ENCODE assay signal across 12 cellular contexts in genomic region chr15:66729339-66729951, GRCh38. TPM values are rescaled to one million over a fixed set of nuclear protein-coding genes. Genes with fewer than 3 reads are reported as not detected.
DNase-seq lines count a peak whose midpoint lies in the region; ATAC-seq and TF ChIP-seq lines count a peak whose summit lies in the region.
"Had no signal": no experiment of that assay in that cellular context is flagged by ENCODE, and none has a peak within 500 bp of the region (broad histone marks: within the 10 kb centered on the region; RNA-seq: fewer than 3 reads in every experiment).

No MANE protein-coding gene starts in this region.

- no CpG with 5 or more reads among the region's 26 CpGs for WGBS in neuronal stem cell (ENCODE audit: extremely low coverage in 2 of 2, insufficient read length in 2 of 2, insufficient replicate concordance in 1 of 2), 2 donors
- WGBS in upper lobe of left lung, 2 donors, result 35 to 53% methylated on average over 16 to 26 of the region's 26 CpGs

- H2BK12ac ChIP-seq in neuronal stem cell (ENCODE audit: low read length), result no peak overlapping the region

- H3K27me3 ChIP-seq in Panc1 (ENCODE audit: control insufficient read depth, insufficient read depth, low read length) (no peaks in the 10 kb centered on the region), neuronal stem cell (ENCODE audit: control insufficient read depth in 3 of 3, insufficient read depth in 3 of 3, low read depth in 1 of 3, low read length in 3 of 3) (peaks cover 0 to 2% (median 0%) of the 10 kb centered on the region in 3 experiments), upper lobe of left lung (no peaks in the 10 kb centered on the region)
- H3K27me3 ChIP-seq: neutrophil, SJCRH30 had no signal

- H3K36me3 ChIP-seq in Panc1 (ENCODE audit: control insufficient read depth, insufficient read depth, low read length), result no peaks in the 10 kb centered on the region
- H3K36me3 ChIP-seq in neuronal stem cell (replicated peaks in 1 of 2; ENCODE audit: control insufficient read depth in 2 of 2, insufficient read depth in 2 of 2, low read length in 2 of 2), result no peaks in the 10 kb centered on the region
- peaks cover 0 to 40% (median 4%) of the 10 kb centered on the region in 4 donors for H3K36me3 ChIP-seq in upper lobe of left lung
- H3K36me3 ChIP-seq: neutrophil, SJCRH30 had no signal

- peak overlapping the region; percentile 28 for H3K4me2 ChIP-seq in neuronal stem cell (ENCODE audit: insufficient read depth, low read length, poor library complexity, severe bottlenecking)

- POLR2A ChIA-PET in Panc1 (lab: Charles Lee), result no interaction called here

- CTCF ChIA-PET in Panc1 (lab: Charles Lee), result interaction anchor here (0.6 kb wide), 1 partner anchor 60 kb away, joined by 4 read pairs; no protein-coding TSS in a partner anchor

- H2BK120ac ChIP-seq in neuronal stem cell (ENCODE audit: low read depth, low read length), result no peak overlapping the region

- no peak overlapping the region for H4K8ac ChIP-seq in neuronal stem cell (ENCODE audit: low read depth, low read length)

- H3K4me1 ChIP-seq in Panc1 (ENCODE audit: control insufficient read depth, insufficient read depth, low read length) (peaks cover 53% of the 10 kb centered on the region), neuronal stem cell (ENCODE audit: control insufficient read depth in 2 of 2, insufficient read depth in 1 of 2, low read depth in 1 of 2, low read length in 2 of 2) (peaks cover 11 to 16% of the 10 kb centered on the region in 2 donors), upper lobe of left lung (peaks cover 39 to 63% (median 53%) of the 10 kb centered on the region in 4 donors)
- H3K4me1 ChIP-seq: SJCRH30 had no signal

- no peak overlapping the region for H2BK5ac ChIP-seq in neuronal stem cell (ENCODE audit: low read length)

- DNase-seq in Panc1 (ENCODE audit: low read depth, low spot score) (no peak), foreskin fibroblast (peak; percentile 57 to 76), neuronal stem cell (ENCODE audit: low spot score) (no peak), upper lobe of left lung (peak in 1 of 2 donors; percentile 84)
- DNase-seq in stimulated activated naive CD8-positive, alpha-beta T cell treated with anti-CD3 and anti-CD28 coated beads, Interleukin-15, Interleukin-2, amounts not matched to agents 100 U/mL and 50 U/mL, for 24 hours, result no peak
- DNase-seq: activated CD4-positive, alpha-beta T cell treated with anti-CD3 and anti-CD28 coated beads for 48 hours; activated gamma-delta T cell; NCI-H345; SJCRH30 had no signal

- no peak overlapping the region for H3K4me3 ChIP-seq in Panc1 (ENCODE audit: low read depth in 2 of 2, low read length in 2 of 2)
- H3K4me3 ChIP-seq in foreskin fibroblast (ENCODE audit: low read depth in 1 of 2, low read length in 2 of 2), result peak overlapping the region; percentile 20 to 21
- H3K4me3 ChIP-seq in neuronal stem cell (ENCODE audit: low read length in 2 of 2), result no peak overlapping the region
- peak overlapping the region in 2 of 4 donors; percentile 26 to 32 for H3K4me3 ChIP-seq in upper lobe of left lung
- H3K4me3 ChIP-seq: SJCRH30 had no signal

- no peak overlapping the region for H3K9ac ChIP-seq in neuronal stem cell (ENCODE audit: low read depth, low read length, poor library complexity)

- H3K14ac ChIP-seq in neuronal stem cell (ENCODE audit: low read length), result no peak overlapping the region

- in situ Hi-C loops in Panc1 (cut with HindIII; ENCODE audit: low pct_unique_long_range_greater_than_20kb, low sequenced_read_pairs), result no loop called here

- H3K27ac ChIP-seq in Panc1 (ENCODE audit: low read length), result peak overlapping the region; percentile 51
- no peak overlapping the region for H3K27ac ChIP-seq in neuronal stem cell (replicated peaks; ENCODE audit: low read length)
- H3K27ac ChIP-seq in upper lobe of left lung, result peak overlapping the region; percentile 69 to 78 (median 72)
- H3K27ac ChIP-seq: neutrophil, SJCRH30 had no signal

- no peak for TF ChIP-seq POLR2A in upper lobe of left lung (IDR thresholded peaks at IDR 0.05)

- BruUV-seq in Panc1 (replicated peaks; lab: Mats Ljungman, UMichigan), result no TSS peak

- intact Hi-C loops in Panc1 (cut with micrococcal nuclease; ENCODE audit: unreplicated experiment), result no loop called here

- H3K18ac ChIP-seq in neuronal stem cell (ENCODE audit: low read length), result peak overlapping the region; percentile 0

- H4K91ac ChIP-seq in neuronal stem cell (ENCODE audit: low read depth, low read length, poor library complexity), result no peak overlapping the region

- no peak overlapping the region for H2AK5ac ChIP-seq in neuronal stem cell (ENCODE audit: low read depth, low read length)

- no peak for ATAC-seq in Panc1
- ATAC-seq in upper lobe of left lung (ENCODE audit: low FRiP score in 2 of 2), result peak; percentile 46 to 59
- ATAC-seq in GM21786 (IDR thresholded peaks at IDR 0.05; ENCODE audit: unreplicated experiment), result no peak
- ATAC-seq in stimulated activated naive CD8-positive, alpha-beta T cell treated with anti-CD3 and anti-CD28 coated beads, Interleukin-15, Interleukin-2, amounts not matched to agents 100 U/mL and 50 U/mL, for 24 hours, result no peak
- no peak for ATAC-seq in SK-N-SH treated with all-trans-retinoic acid at 6 μM for 48 hours

- H3K79me1 ChIP-seq in neuronal stem cell (ENCODE audit: low read depth, low read length), result no peaks in the 10 kb centered on the region

- no peak overlapping the region for H3K4ac ChIP-seq in neuronal stem cell (ENCODE audit: low read length)

- no peak for TF ChIP-seq CTCF in Panc1 (IDR thresholded peaks at IDR 0.05)
- TF ChIP-seq CTCF in foreskin fibroblast (IDR thresholded peaks at IDR 0.05; ENCODE audit: low read depth, low read length), result no peak
- no peak for TF ChIP-seq CTCF in upper lobe of left lung (IDR thresholded peaks at IDR 0.05)

- H2BK15ac ChIP-seq in neuronal stem cell (ENCODE audit: low read length), result no peak overlapping the region

- H3K23ac ChIP-seq in neuronal stem cell (ENCODE audit: low read depth, low read length, poor library complexity), result no peak overlapping the region

- H3K9me3 ChIP-seq in Panc1 (ENCODE audit: control insufficient read depth, insufficient read depth, low read depth, low read length), result no peaks in the 10 kb centered on the region
- H3K9me3 ChIP-seq in neuronal stem cell (replicated peaks in 1 of 2; ENCODE audit: control insufficient read depth in 2 of 2, insufficient read depth in 1 of 2, low read depth in 1 of 2, low read length in 2 of 2), result no peaks in the 10 kb centered on the region
- H3K9me3 ChIP-seq in upper lobe of left lung, result no peaks in the 10 kb centered on the region
- H3K9me3 ChIP-seq: neutrophil, SJCRH30 had no signal

- no peak for TF ChIP-seq EP300 in upper lobe of left lung (IDR thresholded peaks at IDR 0.05)

- H2AFZ ChIP-seq in neuronal stem cell (ENCODE audit: low read length), result peak overlapping the region; percentile 74

TF ChIP-seq in SK-N-SH treated with all-trans-retinoic acid at 6 μM for 48 hours, 23 proteins besides CTCF, POLR2A, EP300 and RAD21:
- TF ChIP-seq GLIS3 (CRISPR knock-in tag; IDR thresholded peaks at IDR 0.05), result no peak
- no peak for TF ChIP-seq ZFP3 (CRISPR knock-in tag; IDR thresholded peaks at IDR 0.05)
- TF ChIP-seq ZC3H10 (CRISPR knock-in tag; IDR thresholded peaks at IDR 0.05), result no peak
- TF ChIP-seq PATZ1 (CRISPR knock-in tag; IDR thresholded peaks at IDR 0.05; ENCODE audit: borderline replicate concordance), result no peak
- no peak for TF ChIP-seq BACH2 (CRISPR knock-in tag; IDR thresholded peaks at IDR 0.05; ENCODE audit: borderline replicate concordance)
- no peak for TF ChIP-seq TCF4 (CRISPR knock-in tag; IDR thresholded peaks at IDR 0.05; ENCODE audit: borderline replicate concordance)
- TF ChIP-seq, protein P1, sequence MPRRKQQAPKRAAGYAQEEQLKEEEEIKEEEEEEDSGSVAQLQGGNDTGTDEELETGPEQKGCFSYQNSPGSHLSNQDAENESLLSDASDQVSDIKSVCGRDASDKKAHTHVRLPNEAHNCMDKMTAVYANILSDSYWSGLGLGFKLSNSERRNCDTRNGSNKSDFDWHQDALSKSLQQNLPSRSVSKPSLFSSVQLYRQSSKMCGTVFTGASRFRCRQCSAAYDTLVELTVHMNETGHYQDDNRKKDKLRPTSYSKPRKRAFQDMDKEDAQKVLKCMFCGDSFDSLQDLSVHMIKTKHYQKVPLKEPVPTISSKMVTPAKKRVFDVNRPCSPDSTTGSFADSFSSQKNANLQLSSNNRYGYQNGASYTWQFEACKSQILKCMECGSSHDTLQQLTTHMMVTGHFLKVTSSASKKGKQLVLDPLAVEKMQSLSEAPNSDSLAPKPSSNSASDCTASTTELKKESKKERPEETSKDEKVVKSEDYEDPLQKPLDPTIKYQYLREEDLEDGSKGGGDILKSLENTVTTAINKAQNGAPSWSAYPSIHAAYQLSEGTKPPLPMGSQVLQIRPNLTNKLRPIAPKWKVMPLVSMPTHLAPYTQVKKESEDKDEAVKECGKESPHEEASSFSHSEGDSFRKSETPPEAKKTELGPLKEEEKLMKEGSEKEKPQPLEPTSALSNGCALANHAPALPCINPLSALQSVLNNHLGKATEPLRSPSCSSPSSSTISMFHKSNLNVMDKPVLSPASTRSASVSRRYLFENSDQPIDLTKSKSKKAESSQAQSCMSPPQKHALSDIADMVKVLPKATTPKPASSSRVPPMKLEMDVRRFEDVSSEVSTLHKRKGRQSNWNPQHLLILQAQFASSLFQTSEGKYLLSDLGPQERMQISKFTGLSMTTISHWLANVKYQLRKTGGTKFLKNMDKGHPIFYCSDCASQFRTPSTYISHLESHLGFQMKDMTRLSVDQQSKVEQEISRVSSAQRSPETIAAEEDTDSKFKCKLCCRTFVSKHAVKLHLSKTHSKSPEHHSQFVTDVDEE (CRISPR knock-in tag; IDR thresholded peaks at IDR 0.05), result no peak

RNA-seq across cellular contexts. Expression of gene SMAD6, which starts 27.4 kb away (rescaled TPM):
- total RNA-seq in Panc1 (2021; ENCODE audit: unreplicated experiment) (45.9 TPM), upper lobe of left lung (100 to 1,000 TPM in 3 of 6 donors, 10 to 100 TPM in 3; 76.6 to 377 (median 102) TPM)
- polyA plus RNA-seq in Panc1 (2012; ENCODE audit: insufficient read length), result 52.1 TPM
- polyA plus RNA-seq in neuronal stem cell (2013, experiment 1 of 2), result 0.98 TPM
- 1.0 TPM for polyA plus RNA-seq in neuronal stem cell (2013, experiment 2 of 2)

Comparison
In these comparisons a context has a peak if more than half of its experiments do, and no peak if none do; other contexts are left out.
1. ATAC-seq: peak in upper lobe of left lung (2 of 2); none in Panc1 (single experiment), GM21786 (single experiment), stimulated activated naive CD8-positive, alpha-beta T cell treated with anti-CD3 and anti-CD28 coated beads, Interleukin-15, Interleukin-2, amounts not matched to agents 100 U/mL and 50 U/mL, for 24 hours (single experiment) and SK-N-SH treated with all-trans-retinoic acid at 6 μM for 48 hours (single experiment).
2. DNase-seq: peak in foreskin fibroblast (2 of 2); none in Panc1 (single experiment), neuronal stem cell (single experiment) and stimulated activated naive CD8-positive, alpha-beta T cell treated with anti-CD3 and anti-CD28 coated beads, Interleukin-15, Interleukin-2, amounts not matched to agents 100 U/mL and 50 U/mL, for 24 hours (single experiment).
3. H3K4me3 ChIP-seq: peak in foreskin fibroblast (2 of 2); none in Panc1 (0 of 2) and neuronal stem cell (0 of 2).